ENCODE assay signal across 9 cellular contexts in the genomic region with DNA sequence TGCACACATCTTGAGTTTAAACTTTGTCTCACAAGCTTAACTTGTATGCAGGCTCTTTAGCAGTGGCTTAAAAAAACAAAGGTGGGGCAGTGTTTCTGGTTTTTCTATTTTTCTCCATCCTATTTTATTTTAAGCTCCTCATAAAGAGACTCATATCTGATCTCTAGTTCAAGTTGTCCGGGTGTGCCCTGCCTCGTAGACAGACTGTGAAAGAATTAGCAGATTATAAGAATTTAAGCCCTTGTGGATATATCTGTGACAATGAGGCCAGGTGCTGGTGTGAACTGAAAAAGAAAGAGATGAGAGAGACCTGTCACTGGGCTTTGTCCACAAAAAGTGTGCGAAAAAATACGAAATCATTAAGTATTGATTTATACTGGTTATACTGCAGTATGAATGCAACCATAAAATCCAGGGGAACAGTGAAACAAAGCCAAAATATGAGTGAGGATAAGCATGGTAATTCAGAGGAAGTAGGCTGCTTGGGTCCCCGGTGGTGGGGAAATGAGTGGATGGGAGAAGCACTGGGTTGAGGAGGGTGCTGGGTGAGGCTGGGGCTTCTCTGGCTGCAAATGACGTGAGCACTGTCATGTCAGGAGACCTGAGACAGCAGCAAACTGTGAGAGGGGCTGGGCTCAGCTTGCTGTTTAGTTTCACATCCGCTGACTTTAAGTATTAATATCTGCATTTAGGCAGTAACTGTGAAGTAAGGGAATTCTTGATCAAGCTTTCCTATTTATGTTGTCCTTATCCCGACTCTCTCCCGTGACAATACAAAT.
A peak's percentile ranks its signal among the peaks of the same experiment; 100 is the strongest.
DNase-seq lines count a peak whose midpoint lies in the region; ATAC-seq and TF ChIP-seq lines count a peak whose summit lies in the region.
"Had no signal": no experiment of that assay in that cellular context is flagged by ENCODE, and none has a peak within 500 bp of the region (broad histone marks: within the 10 kb centered on the region; RNA-seq: fewer than 3 reads in every experiment).

No MANE protein-coding gene starts in this region.

- ATAC-seq in GM21423 (IDR thresholded peaks at IDR 0.05; ENCODE audit: unreplicated experiment) (peak; percentile 90), HG03565 (IDR thresholded peaks at IDR 0.05; ENCODE audit: unreplicated experiment) (peak; percentile 79)

- intact Hi-C loops in ovary (cut with DNase I), result no loop called here

- no peaks in the 10 kb centered on the region for H3K9me3 ChIP-seq in ovary

- no peak overlapping the region for H3K4me3 Mint-ChIP-seq in endothelial cell (ENCODE audit: unreplicated experiment)
- H3K4me3 Mint-ChIP-seq: stimulated activated naive CD8-positive, alpha-beta T cell treated with anti-CD3 and anti-CD28 coated beads, Interleukin-15, Interleukin-2, amounts not matched to agents 100 ng/mL and 50 ng/mL, for 24 hours had no signal

- H3K4me3 ChIP-seq in GM06990 (replicated peaks; ENCODE audit: low read depth, low read length) (no peak overlapping the region), ovary (no peak overlapping the region)

- no peak for TF ChIP-seq EP300 in ovary (IDR thresholded peaks at IDR 0.05)

- TF ChIP-seq CTCF in GM06990 (IDR thresholded peaks at IDR 0.05; ENCODE audit: insufficient read depth, low read length, poor library complexity, severe bottlenecking), result no peak
- no peak for TF ChIP-seq CTCF in ovary (IDR thresholded peaks at IDR 0.05)
- TF ChIP-seq CTCF in endothelial cell (IDR thresholded peaks at IDR 0.05; ENCODE audit: unreplicated experiment), result no peak

- peak; percentile 60 for DNase-seq in GM06990 (ENCODE audit: extremely low read depth, insufficient read length)
- DNase-seq in amygdala (lab: John Stamatoyannopoulos, UW), result peak in 31 of 56 donors; percentile 3 to 71 (median 23)
- DNase-seq in pons (ENCODE audit: low spot score), result peak; percentile 84
- DNase-seq in ovary, result no peak
- no peak for DNase-seq in NCI-H1417 (lab: John Stamatoyannopoulos, UW)
- no peak for DNase-seq in endothelial cell (ENCODE audit: low spot score)

- H3K27ac Mint-ChIP-seq in endothelial cell (ENCODE audit: unreplicated experiment), result no peak overlapping the region
- H3K27ac Mint-ChIP-seq: stimulated activated naive CD8-positive, alpha-beta T cell treated with anti-CD3 and anti-CD28 coated beads, Interleukin-15, Interleukin-2, amounts not matched to agents 100 ng/mL and 50 ng/mL, for 24 hours had no signal

- H3K9me3 Mint-ChIP-seq in endothelial cell (ENCODE audit: unreplicated experiment), result no peaks in the 10 kb centered on the region

- WGBS in ovary, 3 donors, result 73 to 76% (median 74%) methylated on average over 9 of the region's 9 CpGs

- no peaks in the 10 kb centered on the region for H3K27me3 Mint-ChIP-seq in endothelial cell (ENCODE audit: unreplicated experiment)
- H3K27me3 Mint-ChIP-seq: stimulated activated naive CD8-positive, alpha-beta T cell treated with anti-CD3 and anti-CD28 coated beads, Interleukin-15, Interleukin-2, amounts not matched to agents 100 ng/mL and 50 ng/mL, for 24 hours had no signal

- peaks cover 2% of the 10 kb centered on the region for H3K4me1 ChIP-seq in ovary (ENCODE audit: insufficient read depth)

- H3K36me3 Mint-ChIP-seq in endothelial cell (ENCODE audit: low read depth, unreplicated experiment), result no peaks in the 10 kb centered on the region

- TF ChIP-seq POLR2A in ovary (IDR thresholded peaks at IDR 0.05), result no peak

- H3K4me1 Mint-ChIP-seq in endothelial cell (ENCODE audit: unreplicated experiment), result no peaks in the 10 kb centered on the region

- no peak overlapping the region for H3K27ac ChIP-seq in ovary

- no peaks in the 10 kb centered on the region for H3K36me3 ChIP-seq in GM06990 (ENCODE audit: control insufficient read depth, insufficient read depth, low read length)
- no peaks in the 10 kb centered on the region for H3K36me3 ChIP-seq in ovary

- H3K27me3 ChIP-seq in GM06990 (replicated peaks; ENCODE audit: control insufficient read depth, insufficient read depth, low read length) (no peaks in the 10 kb centered on the region), ovary (no peaks in the 10 kb centered on the region)

Comparison
In these comparisons a context has a peak if more than half of its experiments do, and no peak if none do; other contexts are left out.
1. DNase-seq: peak in GM06990 (single experiment), amygdala (31 of 56) and pons (single experiment); none in ovary (0 of 5), NCI-H1417 (0 of 3) and endothelial cell (single experiment).